ENCODE assay signal across 8 cellular contexts in genomic region chr16:396199-396598, GRCh38. TPM values are rescaled to one million over a fixed set of nuclear protein-coding genes. Genes with fewer than 3 reads are reported as not detected.
DNase-seq lines count a peak whose midpoint lies in the region; ATAC-seq and TF ChIP-seq lines count a peak whose summit lies in the region.

No MANE protein-coding gene starts in this region.

- no peaks in the 10 kb centered on the region for H3K27me3 Mint-ChIP-seq in naive B cell

- peaks cover 21 to 43% (median 22%) of the 10 kb centered on the region in 3 donors for H3K4me1 Mint-ChIP-seq in naive B cell

- peak overlapping the region in 5 of 6 donors; percentile 1 to 95 (median 87) for H3K27ac Mint-ChIP-seq in naive B cell

- ATAC-seq in naive B cell (ENCODE audit: low read depth in 2 of 2) = no peak

- H3K9me3 ChIP-seq in HAP-1 = peaks cover 4% of the 10 kb centered on the region; the same call in 1 of the 2 replicates
- H3K9me3 ChIP-seq in adipocyte (ENCODE audit: control insufficient read depth, low read length) = no peaks in the 10 kb centered on the region
- no peaks in the 10 kb centered on the region for H3K9me3 ChIP-seq in colonic mucosa

- H3K9ac ChIP-seq in adipocyte (ENCODE audit: low read length) = peak overlapping the region; percentile 74
- H3K9ac ChIP-seq in colonic mucosa (ENCODE audit: low read depth in 2 of 2, low read length in 2 of 2) = no peak overlapping the region

- H3K36me3 ChIP-seq in HAP-1 (replicated peaks) = peaks cover 27% of the 10 kb centered on the region
- H3K36me3 ChIP-seq in adipocyte (ENCODE audit: control insufficient read depth, insufficient read depth, low read length, severe bottlenecking) = peaks cover 15% of the 10 kb centered on the region
- no peaks in the 10 kb centered on the region for H3K36me3 ChIP-seq in colonic mucosa

- no peak for DNase-seq in AG10803 (ENCODE audit: low read depth)
- DNase-seq in HAP-1 (ENCODE audit: low spot score in 2 of 2) = no peak
- DNase-seq in adipocyte (ENCODE audit: low read depth) = no peak
- DNase-seq in naive B cell = no peak
- DNase-seq in NCI-H2196 (lab: John Stamatoyannopoulos, UW; ENCODE audit: unreplicated experiment) = no peak
- no peak for DNase-seq in stimulated activated CD4-positive, alpha-beta T cell treated with anti-CD3 and anti-CD28 coated beads, Interleukin-12 subunit alpha, Interleukin-12 subunit beta, amount 100 ng/mL, for 4 hours
- no peak for DNase-seq in hippocampal formation (lab: John Stamatoyannopoulos, UW)
- DNase-seq in colonic mucosa = no peak

- H3K4me3 ChIP-seq in AG10803 (ENCODE audit: low read length) = peak overlapping the region; percentile 71
- H3K4me3 ChIP-seq in HAP-1 = peak overlapping the region; percentile 34
- H3K4me3 ChIP-seq in adipocyte (ENCODE audit: low read length) = peak overlapping the region; percentile 79
- H3K4me3 ChIP-seq in colonic mucosa = no peak overlapping the region

- peak overlapping the region; percentile 82 to 95 (median 91) for H3K4me3 Mint-ChIP-seq in naive B cell

- H3K36me3 Mint-ChIP-seq in naive B cell = no peaks in the 10 kb centered on the region

- H3K27ac ChIP-seq in colonic mucosa = no peak overlapping the region

- TF ChIP-seq CTCF in AG10803 (conservative IDR thresholded peaks at IDR 0.05; ENCODE audit: low read length) (no peak), colonic mucosa (IDR thresholded peaks at IDR 0.05) (no peak)

- H3K27me3 ChIP-seq in HAP-1 (ENCODE audit: low read depth) (no peaks in the 10 kb centered on the region), adipocyte (replicated peaks; ENCODE audit: control insufficient read depth, insufficient read depth, low read length) (no peaks in the 10 kb centered on the region), colonic mucosa (no peaks in the 10 kb centered on the region)

- intact Hi-C loops in colonic mucosa (cut with DNase I) = no loop called here

- H3K4me1 ChIP-seq in HAP-1 = peaks cover 12% of the 10 kb centered on the region
- peaks cover 25% of the 10 kb centered on the region for H3K4me1 ChIP-seq in adipocyte (ENCODE audit: control insufficient read depth, insufficient read depth, low read length)
- H3K4me1 ChIP-seq in colonic mucosa = peaks cover 4% of the 10 kb centered on the region

- in situ Hi-C loops in HAP-1 (cut with MboI; ENCODE audit: low sequenced_read_pairs) = no loop called here

- H3K9me3 Mint-ChIP-seq in naive B cell = no peaks in the 10 kb centered on the region

RNA-seq across cellular contexts. Expression of gene NME4, which starts 0.8 kb away (rescaled TPM):
- polyA plus RNA-seq in naive B cell (ENCODE audit: low read depth in 6 of 6) = 100 to 1,000 TPM in 1 of 6 donors, 10 to 100 TPM in 5; 56.9 to 104 (median 65.1) TPM
- 10 to 100 TPM; 38.3 to 63.6 TPM for total RNA-seq in colonic mucosa

RNA-seq across cellular contexts. Expression of gene DECR2, which starts 5.5 kb away (rescaled TPM):
- 1 to 10 TPM; 3.8 to 9.4 (median 5.2) TPM for polyA plus RNA-seq in naive B cell (ENCODE audit: low read depth in 6 of 6)
- total RNA-seq in colonic mucosa = 10 to 100 TPM; 31.3 to 50.2 TPM

RNA-seq across cellular contexts. Expression of gene PGAP6, which starts 14.4 kb away (rescaled TPM):
- polyA plus RNA-seq in naive B cell (ENCODE audit: low read depth in 6 of 6) = 10 to 100 TPM in 5 of 6 donors, 1 to 10 TPM in 1; 7.1 to 24.3 (median 17.2) TPM
- 100 to 1,000 TPM in 1 of 2 donors, 10 to 100 TPM in 1; 99.6 to 102 TPM for total RNA-seq in colonic mucosa

RNA-seq across cellular contexts. Expression of gene MRPL28, which starts 25.9 kb away (rescaled TPM):
- 10 to 100 TPM; 60.1 to 76.8 (median 65.7) TPM for polyA plus RNA-seq in naive B cell (ENCODE audit: low read depth in 6 of 6)
- 10 to 100 TPM; 59.4 to 75.4 TPM for total RNA-seq in colonic mucosa

RNA-seq across cellular contexts. Expression of gene RAB11FIP3, which starts 29.2 kb away (rescaled TPM):
- polyA plus RNA-seq in naive B cell (ENCODE audit: low read depth in 6 of 6) = 1 to 10 TPM; 1.0 to 4.8 (median 1.9) TPM
- total RNA-seq in colonic mucosa = 10 to 100 TPM; 20.9 to 22.3 TPM
